ENCODE assay signal across 11 cellular contexts in genomic region chr22:42814215-42814614, GRCh38. TPM values are rescaled to one million over a fixed set of nuclear protein-coding genes. Genes with fewer than 3 reads are reported as not detected.
DNase-seq lines count a peak whose midpoint lies in the region; ATAC-seq, FAIRE-seq and TF ChIP-seq lines count a peak whose summit lies in the region.
"Had no signal": no experiment of that assay in that cellular context is flagged by ENCODE, and none has a peak within 500 bp of the region (broad histone marks: within the 10 kb centered on the region; RNA-seq: fewer than 3 reads in every experiment).

No MANE protein-coding gene starts in this region.

- H3K36me3 ChIP-seq in GM23248 (ENCODE audit: low read depth), result peaks cover 49% of the 10 kb centered on the region
- peaks cover 3 to 7% of the 10 kb centered on the region in 2 experiments; a peak in 3 of 4 replicates for H3K36me3 ChIP-seq in GM12878 (ENCODE audit: control insufficient read depth in 2 of 2, insufficient read depth in 2 of 2, low read length in 1 of 2)
- peaks cover 35 to 62% of the 10 kb centered on the region in 2 donors for H3K36me3 ChIP-seq in ascending aorta

- peak; percentile 42 for ATAC-seq in GM12878

- H3K9me3 ChIP-seq in GM23248 (ENCODE audit: low read depth), result no peaks in the 10 kb centered on the region
- H3K9me3 ChIP-seq in GM12878 (replicated peaks; ENCODE audit: control insufficient read depth, insufficient read depth, low read length), result no peaks in the 10 kb centered on the region
- H3K9me3 ChIP-seq in ascending aorta, result no peaks in the 10 kb centered on the region
- H3K9me3 ChIP-seq: MG63 had no signal

- POLR2A ChIA-PET in GM12878 (lab: Charles Lee), result no interaction called here

- H3K27me3 ChIP-seq in GM23248 (replicated peaks; ENCODE audit: insufficient read depth), result no peaks in the 10 kb centered on the region
- no peaks in the 10 kb centered on the region for H3K27me3 ChIP-seq in GM12878 (replicated peaks in 1 of 2; ENCODE audit: control insufficient read depth in 2 of 2, insufficient read depth in 2 of 2, low read length in 1 of 2)
- H3K27me3 ChIP-seq in ascending aorta, result no peaks in the 10 kb centered on the region
- H3K27me3 ChIP-seq: MG63 had no signal

- no peak overlapping the region for H3K27ac Mint-ChIP-seq in type B pancreatic cell

- H3K4me1 ChIP-seq in GM23248 (ENCODE audit: insufficient read depth) (peaks cover 14% of the 10 kb centered on the region), GM12878 (ENCODE audit: control insufficient read depth, insufficient read depth, low read length) (0 out of 2 replicates have a peak, but pooled peaks cover 3% of the 10 kb centered on the region), ascending aorta (no peaks in the 10 kb centered on the region)

- DNase-seq in GM23248 (no peak), NCI-H2171 treated with DMSO at 0.1 percent for 48 hours (lab: John Stamatoyannopoulos, UW) (peak; percentile 94), GM12878 (ENCODE audit: low read depth, low spot score) (peak; percentile 12), pulmonary artery endothelial cell (ENCODE audit: low read depth, low spot score) (peak; percentile 27), HK-2 (ENCODE audit: unreplicated experiment) (no peak), ascending aorta (ENCODE audit: low spot score in 2 of 2) (no peak), type B pancreatic cell (ENCODE audit: extremely low spot score, unreplicated experiment) (no peak)
- DNase-seq: activated CD4-positive, alpha-beta T cell treated with anti-CD3 and anti-CD28 coated beads, Interleukin-2, amount 50 U/mL, for 48 hours; CD4-positive, alpha-beta memory T cell; MG63; nephron progenitor cell had no signal

- WGBS in GM23248 (ENCODE audit: low coverage in 1 of 2, low lambda C conversion rate in 2 of 2, missing lambda C conversion rate in 2 of 2), 2 experiments, result 51 to 57% methylated on average over 2 of the region's 2 CpGs
- WGBS in GM12878 (ENCODE audit: insufficient coverage, insufficient replicate concordance, low lambda C conversion rate, missing lambda C conversion rate), result 82% methylated on average over 2 of the region's 2 CpGs

- in situ Hi-C loops in GM23248 (cut with MboI), result no loop called here
- in situ Hi-C loops in GM12878 (cut with MboI), result no loop called here

- no peak overlapping the region for H3K9ac ChIP-seq in GM23248
- H3K9ac ChIP-seq in GM12878 (ENCODE audit: control insufficient read depth, insufficient read depth, low read length), result no peak overlapping the region

- CTCF ChIA-PET in GM12878 (lab: Yijun Ruan, JAX), result interaction anchor here (0.5 to 1.3 kb wide), 3 partner anchors 34 to 176 kb away, joined by 3 to 6 read pairs (median 3); no protein-coding TSS in a partner anchor

- H3K27me3 Mint-ChIP-seq in type B pancreatic cell, result no peaks in the 10 kb centered on the region
- H3K27me3 Mint-ChIP-seq: CD4-positive, alpha-beta memory T cell had no signal

- no peak for TF ChIP-seq EP300 in GM12878 (IDR thresholded peaks at IDR 0.05; ENCODE audit: borderline replicate concordance in 1 of 2, control insufficient read depth in 1 of 2, low read depth in 2 of 2, low read length in 2 of 2)

- H3K79me2 ChIP-seq in GM23248 (ENCODE audit: insufficient read depth) (peaks cover 54% of the 10 kb centered on the region), GM12878 (ENCODE audit: control insufficient read depth, insufficient read depth, low read length) (no peaks in the 10 kb centered on the region)

- H3K4me2 ChIP-seq in GM23248 (ENCODE audit: unreplicated experiment) (no peak overlapping the region), GM12878 (ENCODE audit: control insufficient read depth, insufficient read depth) (no peak overlapping the region)

- peaks cover 17% of the 10 kb centered on the region; the same call in 1 of the 2 replicates for H3F3A ChIP-seq in GM23248 (ENCODE audit: insufficient read depth)

- peaks cover 8% of the 10 kb centered on the region for H3K4me1 Mint-ChIP-seq in type B pancreatic cell (ENCODE audit: unreplicated experiment)
- H3K4me1 Mint-ChIP-seq: CD4-positive, alpha-beta memory T cell had no signal

- no TSS peak for BruUV-seq in GM12878 (replicated peaks; lab: Mats Ljungman, UMichigan)

- peak; percentile 56 for FAIRE-seq in GM12878 (lab: Jason Lieb, UNC)

- H3K36me3 Mint-ChIP-seq in type B pancreatic cell, result peaks cover 10% of the 10 kb centered on the region

- H3K9me2 ChIP-seq in GM23248 (ENCODE audit: insufficient read depth), result no peaks in the 10 kb centered on the region

- TF ChIP-seq CTCF in GM12878 (IDR thresholded peaks at IDR 0.05 in 2 of 3, conservative IDR thresholded peaks at IDR 0.05 in 1 of 3; ENCODE audit: control insufficient read depth in 2 of 3, extremely low read depth in 1 of 3, insufficient read depth in 1 of 3, low read depth in 3 of 3, low read length in 3 of 3), result no peak
- no peak for TF ChIP-seq CTCF in ascending aorta (IDR thresholded peaks at IDR 0.05)
- TF ChIP-seq CTCF in type B pancreatic cell (conservative IDR thresholded peaks at IDR 0.05), result no peak

- RAD21 ChIA-PET in GM12878 (lab: Charles Lee; ENCODE audit: unreplicated experiment), result no interaction called here

- intact Hi-C loops in GM12878 (cut with micrococcal nuclease; ENCODE audit: unreplicated experiment) (no loop called here), ascending aorta (cut with DNase I) (no loop called here)

- H3K4me3 Mint-ChIP-seq in type B pancreatic cell, result no peak overlapping the region
- H3K4me3 Mint-ChIP-seq: CD4-positive, alpha-beta memory T cell; nephron progenitor cell had no signal

- H2AFZ ChIP-seq in GM23248, result no peak overlapping the region
- no peak overlapping the region for H2AFZ ChIP-seq in GM12878 (ENCODE audit: control insufficient read depth, low read depth, low read length)

- H4K20me1 ChIP-seq in GM23248 (ENCODE audit: insufficient read depth), result no peaks in the 10 kb centered on the region
- H4K20me1 ChIP-seq in GM12878 (ENCODE audit: control insufficient read depth, insufficient read depth), result no peaks in the 10 kb centered on the region

- no peaks in the 10 kb centered on the region for H3K9me3 Mint-ChIP-seq in type B pancreatic cell
- H3K9me3 Mint-ChIP-seq: CD4-positive, alpha-beta memory T cell; nephron progenitor cell had no signal

- H3K27ac ChIP-seq in GM23248 (0 out of 2 replicates have a peak overlapping the region, but pooled peaks have one; percentile 1), GM12878 (ENCODE audit: control insufficient read depth, insufficient read depth) (peak overlapping the region; percentile 8; the same call in 1 of the 2 replicates), ascending aorta (peak overlapping the region in 1 of 2 donors; percentile 20)

- H3K4me3 ChIP-seq in GM23248 (no peak overlapping the region), GM12878 (no peak overlapping the region), ascending aorta (no peak overlapping the region)
- H3K4me3 ChIP-seq: MG63 had no signal

- TF ChIP-seq RAD21 in GM12878 (IDR thresholded peaks at IDR 0.05; ENCODE audit: insufficient read depth, low read depth, low read length), result no peak

- SMC1A ChIA-PET in GM12878 (lab: Charles Lee; ENCODE audit: uncharacterized antibody, unreplicated experiment), result interaction anchor here (0.9 to 2.0 kb wide), 3 partner anchors 20 to 216 kb away, joined by 3 to 5 read pairs (median 3); no protein-coding TSS in a partner anchor

- TF ChIP-seq POLR2A in GM12878 (IDR thresholded peaks at IDR 0.05; ENCODE audit: low read depth, low read length), result no peak

TF ChIP-seq in GM12878, 131 proteins besides CTCF, POLR2A, EP300 and RAD21:
- TF ChIP-seq SPI1 (IDR thresholded peaks at IDR 0.05; ENCODE audit: borderline replicate concordance, insufficient read depth, low read depth, low read length) (peak; percentile 32; the same call in 1 of the 2 replicates), MEF2A (IDR thresholded peaks at IDR 0.05; ENCODE audit: insufficient read depth, low read depth, low read length) (no peak)

RNA-seq across cellular contexts. Expression of gene ARFGAP3, which starts 42.9 kb away (rescaled TPM):
- total RNA-seq in GM23248 (2014; rRNA removed; shearing (Covaris generic)), result 83.2 and 96.8 TPM in 2 replicates
- 79.7 and 81.5 TPM in 2 replicates for polyA plus RNA-seq in GM23248 (2016; fragmentation: Nextera tagmentation; extraction: Ambion mirVana)
- 26.0 and 27.5 TPM in 2 replicates for total RNA-seq in GM12878 (2013; cell fraction: nucleolus; rRNA removed)
- 29.7 and 32.8 TPM in 2 replicates for total RNA-seq in GM12878 (2014; rRNA removed)
- total RNA-seq in GM12878 (2014; rRNA removed; fragmentation: Illumina TruSeq; extraction: Trizol), result 40.9 and 41.2 TPM in 2 replicates
- 30.6 and 31.3 TPM in 2 replicates for total RNA-seq in GM12878 (2021)
- 24.6 TPM for polyA plus RNA-seq in GM12878 (2011; ENCODE audit: low read depth)
- 37.0 and 38.5 TPM in 2 replicates for polyA plus RNA-seq in GM12878 (2011; rRNA removed)
- polyA plus RNA-seq in GM12878 (2011; cell fraction: cytosol; rRNA removed), result 24.0 and 24.7 TPM in 2 replicates
- 23.9 and 27.9 TPM in 2 replicates for polyA plus RNA-seq in GM12878 (2011; cell fraction: nucleus; rRNA removed)
- 37.6 and 38.4 TPM in 2 replicates for polyA plus RNA-seq in GM12878 (2012)
- polyA plus RNA-seq in GM12878 (2014; fragmentation: Illumina TruSeq; extraction: Trizol), result 39.9 and 40.8 TPM in 2 replicates
- polyA plus RNA-seq in GM12878 (2014; fragmentation: Nextera tagmentation; extraction: Ambion mirVana), result 10 to 100 TPM; 39.1 to 42.0 TPM
- 29.8 and 34.5 TPM in 2 replicates for polyA plus RNA-seq in GM12878 (2014; rRNA removed)
- polyA plus RNA-seq in GM12878 (2016; fragmentation: Nextera tagmentation; extraction: Ambion mirVana), result 10 to 100 TPM; 43.6 to 50.8 TPM
- 31.3 and 32.5 TPM in 2 replicates for polyA minus RNA-seq in GM12878 (2011; rRNA and poly(A)+ RNA removed)
- 8.3 and 15.9 TPM in 2 replicates for polyA minus RNA-seq in GM12878 (2011; cell fraction: cytosol; rRNA and poly(A)+ RNA removed)
- 11.7 and 21.0 TPM in 2 replicates for polyA minus RNA-seq in GM12878 (2011; cell fraction: nucleus; rRNA and poly(A)+ RNA removed)
- 59.6 and 60.3 TPM in 2 replicates for total RNA-seq in pulmonary artery endothelial cell
- 21.6 TPM for total RNA-seq in ascending aorta
- 29.3 and 34.6 TPM in 2 replicates for total RNA-seq in type B pancreatic cell (ENCODE audit: low replicate concordance)

Comparison
In these comparisons a context has a peak if more than half of its experiments do, and no peak if none do; other contexts are left out.
1. DNase-seq: peak in NCI-H2171 treated with DMSO at 0.1 percent for 48 hours (single experiment), GM12878 (single experiment) and pulmonary artery endothelial cell (single experiment); none in GM23248 (single experiment), HK-2 (single experiment), ascending aorta (0 of 2) and type B pancreatic cell (single experiment).